1 cellular context compared by ENCODE assay signal in genomic region chr13:75478659-75479058, GRCh38.
TF ChIP-seq lines count a peak whose summit lies in the region.

No MANE protein-coding gene starts in this region.

TF ChIP-seq in HepG2, 621 proteins besides CTCF, POLR2A, EP300 and RAD21 (continued from another document and continues in another):
- TF ChIP-seq ZNF512B (CRISPR knock-in tag; IDR thresholded peaks at IDR 0.05; ENCODE audit: borderline replicate concordance) (no peak), HINFP (CRISPR knock-in tag; IDR thresholded peaks at IDR 0.05; ENCODE audit: low read depth) (no peak), NKX3-1 (CRISPR knock-in tag; IDR thresholded peaks at IDR 0.05) (no peak), HDAC2 (CRISPR knock-in tag; IDR thresholded peaks at IDR 0.05) (peak; percentile 64; the same call in 1 of the 2 replicates), ZNF644 (CRISPR knock-in tag; IDR thresholded peaks at IDR 0.05; ENCODE audit: low read depth) (no peak), KDM4B (CRISPR knock-in tag; IDR thresholded peaks at IDR 0.05) (no peak), NR2F2 (IDR thresholded peaks at IDR 0.05; ENCODE audit: borderline replicate concordance, low read depth) (peak; percentile 53; the same call in 1 of the 2 replicates), RBAK (CRISPR knock-in tag; IDR thresholded peaks at IDR 0.05) (no peak), HOMEZ (CRISPR knock-in tag; IDR thresholded peaks at IDR 0.05; ENCODE audit: low read depth) (peak; percentile 22; the same call in 1 of the 2 replicates), TRIM24 (CRISPR knock-in tag; IDR thresholded peaks at IDR 0.05) (no peak), FOSL2 (CRISPR knock-in tag; IDR thresholded peaks at IDR 0.05) (peak; percentile 27; the same call in 1 of the 2 replicates), ZBTB42 (CRISPR knock-in tag; IDR thresholded peaks at IDR 0.05) (no peak), ZNF430 (CRISPR knock-in tag; IDR thresholded peaks at IDR 0.05) (no peak), ZNF17 (CRISPR knock-in tag; IDR thresholded peaks at IDR 0.05) (no peak), FOXO1 (CRISPR knock-in tag; IDR thresholded peaks at IDR 0.05) (peak; percentile 85), TFE3 (CRISPR knock-in tag; IDR thresholded peaks at IDR 0.05) (no peak), FOXP1 (IDR thresholded peaks at IDR 0.05) (peak; percentile 36; the same call in 1 of the 2 replicates), FOXP1 (CRISPR knock-in tag; IDR thresholded peaks at IDR 0.05) (peak; percentile 89), PAXIP1 (CRISPR knock-in tag; conservative IDR thresholded peaks at IDR 0.05) (peak; percentile 60), IRF2 (CRISPR knock-in tag; IDR thresholded peaks at IDR 0.05) (peak; percentile 36; the same call in 1 of the 2 replicates), MLLT10 (CRISPR knock-in tag; IDR thresholded peaks at IDR 0.05) (no peak), SIX1 (CRISPR knock-in tag; IDR thresholded peaks at IDR 0.05; ENCODE audit: borderline replicate concordance) (peak; percentile 92), WIZ (CRISPR knock-in tag; IDR thresholded peaks at IDR 0.05) (no peak), MED13 (CRISPR knock-in tag; IDR thresholded peaks at IDR 0.05) (no peak), AKNA (CRISPR knock-in tag; IDR thresholded peaks at IDR 0.05; ENCODE audit: borderline replicate concordance) (no peak), ZNF577 (CRISPR knock-in tag; IDR thresholded peaks at IDR 0.05; ENCODE audit: borderline replicate concordance, low read depth) (no peak)
- TF ChIP-seq, protein P1, sequence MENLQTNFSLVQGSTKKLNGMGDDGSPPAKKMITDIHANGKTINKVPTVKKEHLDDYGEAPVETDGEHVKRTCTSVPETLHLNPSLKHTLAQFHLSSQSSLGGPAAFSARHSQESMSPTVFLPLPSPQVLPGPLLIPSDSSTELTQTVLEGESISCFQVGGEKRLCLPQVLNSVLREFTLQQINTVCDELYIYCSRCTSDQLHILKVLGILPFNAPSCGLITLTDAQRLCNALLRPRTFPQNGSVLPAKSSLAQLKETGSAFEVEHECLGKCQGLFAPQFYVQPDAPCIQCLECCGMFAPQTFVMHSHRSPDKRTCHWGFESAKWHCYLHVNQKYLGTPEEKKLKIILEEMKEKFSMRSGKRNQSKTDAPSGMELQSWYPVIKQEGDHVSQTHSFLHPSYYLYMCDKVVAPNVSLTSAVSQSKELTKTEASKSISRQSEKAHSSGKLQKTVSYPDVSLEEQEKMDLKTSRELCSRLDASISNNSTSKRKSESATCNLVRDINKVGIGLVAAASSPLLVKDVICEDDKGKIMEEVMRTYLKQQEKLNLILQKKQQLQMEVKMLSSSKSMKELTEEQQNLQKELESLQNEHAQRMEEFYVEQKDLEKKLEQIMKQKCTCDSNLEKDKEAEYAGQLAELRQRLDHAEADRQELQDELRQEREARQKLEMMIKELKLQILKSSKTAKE (CRISPR knock-in tag; IDR thresholded peaks at IDR 0.05; ENCODE audit: borderline replicate concordance), result no peak
- TF ChIP-seq, protein P2, sequence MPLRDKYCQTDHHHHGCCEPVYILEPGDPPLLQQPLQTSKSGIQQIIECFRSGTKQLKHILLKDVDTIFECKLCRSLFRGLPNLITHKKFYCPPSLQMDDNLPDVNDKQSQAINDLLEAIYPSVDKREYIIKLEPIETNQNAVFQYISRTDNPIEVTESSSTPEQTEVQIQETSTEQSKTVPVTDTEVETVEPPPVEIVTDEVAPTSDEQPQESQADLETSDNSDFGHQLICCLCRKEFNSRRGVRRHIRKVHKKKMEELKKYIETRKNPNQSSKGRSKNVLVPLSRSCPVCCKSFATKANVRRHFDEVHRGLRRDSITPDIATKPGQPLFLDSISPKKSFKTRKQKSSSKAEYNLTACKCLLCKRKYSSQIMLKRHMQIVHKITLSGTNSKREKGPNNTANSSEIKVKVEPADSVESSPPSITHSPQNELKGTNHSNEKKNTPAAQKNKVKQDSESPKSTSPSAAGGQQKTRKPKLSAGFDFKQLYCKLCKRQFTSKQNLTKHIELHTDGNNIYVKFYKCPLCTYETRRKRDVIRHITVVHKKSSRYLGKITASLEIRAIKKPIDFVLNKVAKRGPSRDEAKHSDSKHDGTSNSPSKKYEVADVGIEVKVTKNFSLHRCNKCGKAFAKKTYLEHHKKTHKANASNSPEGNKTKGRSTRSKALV (CRISPR knock-in tag; IDR thresholded peaks at IDR 0.05), result no peak
- TF ChIP-seq, protein P3, sequence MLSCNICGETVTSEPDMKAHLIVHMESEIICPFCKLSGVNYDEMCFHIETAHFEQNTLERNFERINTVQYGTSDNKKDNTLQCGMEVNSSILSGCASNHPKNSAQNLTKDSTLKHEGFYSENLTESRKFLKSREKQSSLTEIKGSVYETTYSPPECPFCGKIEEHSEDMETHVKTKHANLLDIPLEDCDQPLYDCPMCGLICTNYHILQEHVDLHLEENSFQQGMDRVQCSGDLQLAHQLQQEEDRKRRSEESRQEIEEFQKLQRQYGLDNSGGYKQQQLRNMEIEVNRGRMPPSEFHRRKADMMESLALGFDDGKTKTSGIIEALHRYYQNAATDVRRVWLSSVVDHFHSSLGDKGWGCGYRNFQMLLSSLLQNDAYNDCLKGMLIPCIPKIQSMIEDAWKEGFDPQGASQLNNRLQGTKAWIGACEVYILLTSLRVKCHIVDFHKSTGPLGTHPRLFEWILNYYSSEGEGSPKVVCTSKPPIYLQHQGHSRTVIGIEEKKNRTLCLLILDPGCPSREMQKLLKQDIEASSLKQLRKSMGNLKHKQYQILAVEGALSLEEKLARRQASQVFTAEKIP (CRISPR knock-in tag; IDR thresholded peaks at IDR 0.05; ENCODE audit: borderline replicate concordance), result no peak
- TF ChIP-seq, protein P4, sequence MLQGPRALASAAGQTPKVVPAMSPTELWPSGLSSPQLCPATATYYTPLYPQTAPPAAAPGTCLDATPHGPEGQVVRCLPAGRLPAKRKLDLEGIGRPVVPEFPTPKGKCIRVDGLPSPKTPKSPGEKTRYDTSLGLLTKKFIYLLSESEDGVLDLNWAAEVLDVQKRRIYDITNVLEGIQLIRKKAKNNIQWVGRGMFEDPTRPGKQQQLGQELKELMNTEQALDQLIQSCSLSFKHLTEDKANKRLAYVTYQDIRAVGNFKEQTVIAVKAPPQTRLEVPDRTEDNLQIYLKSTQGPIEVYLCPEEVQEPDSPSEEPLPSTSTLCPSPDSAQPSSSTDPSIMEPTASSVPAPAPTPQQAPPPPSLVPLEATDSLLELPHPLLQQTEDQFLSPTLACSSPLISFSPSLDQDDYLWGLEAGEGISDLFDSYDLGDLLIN (CRISPR knock-in tag; IDR thresholded peaks at IDR 0.05; ENCODE audit: borderline replicate concordance), result no peak
